ENCODE assay signal across 9 cellular contexts in the genomic region with DNA sequence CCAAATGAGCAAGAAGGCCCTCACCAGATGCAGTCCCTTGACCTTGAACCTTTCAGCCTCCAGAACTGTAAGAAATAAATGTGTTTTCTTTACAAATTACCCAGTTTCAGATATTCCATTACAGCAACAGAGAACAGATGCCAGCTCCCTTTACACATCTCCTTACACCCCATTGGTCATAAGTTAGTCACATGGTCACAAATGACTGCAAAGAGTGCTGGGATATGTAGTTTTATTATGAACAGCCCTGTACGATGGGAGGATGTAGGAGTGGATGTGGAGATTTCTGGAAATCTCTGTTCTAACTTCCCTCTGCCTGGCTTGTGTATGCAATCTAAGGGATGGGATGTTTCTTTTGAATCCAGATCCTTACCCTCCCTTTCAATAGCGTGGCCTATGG. TPM values are rescaled to one million over a fixed set of nuclear protein-coding genes. Genes with fewer than 3 reads are reported as not detected.
A peak's percentile ranks its signal among the peaks of the same experiment; 100 is the strongest.
DNase-seq lines count a peak whose midpoint lies in the region; ATAC-seq and TF ChIP-seq lines count a peak whose summit lies in the region.
"Had no signal": no experiment of that assay in that cellular context is flagged by ENCODE, and none has a peak within 500 bp of the region (broad histone marks: within the 10 kb centered on the region; RNA-seq: fewer than 3 reads in every experiment).

No MANE protein-coding gene starts in this region.

- H3K4me3 ChIP-seq in astrocyte of the cerebellum (ENCODE audit: low read depth, low read length) (no peak overlapping the region), transverse colon (no peak overlapping the region)

- peaks cover 2% of the 10 kb centered on the region for H3K4me1 Mint-ChIP-seq in memory B cell

- no peaks in the 10 kb centered on the region for H3K36me3 ChIP-seq in transverse colon

- no peak overlapping the region for H3K27ac Mint-ChIP-seq in memory B cell

- no peak overlapping the region for H3K4me3 Mint-ChIP-seq in memory B cell
- H3K4me3 Mint-ChIP-seq: neural crest cell had no signal

- H3K9me3 Mint-ChIP-seq in memory B cell, result peaks cover 2% of the 10 kb centered on the region
- H3K9me3 Mint-ChIP-seq: neural crest cell had no signal

- peaks cover 22% of the 10 kb centered on the region for H3K27me3 Mint-ChIP-seq in memory B cell

- in situ Hi-C loops in astrocyte of the cerebellum (cut with HindIII; ENCODE audit: low sequenced_read_pairs), result loop anchor here (25.0 kb wide), 1 partner anchor 778 kb away; no protein-coding TSS in a partner anchor
- in situ Hi-C loops in transverse colon (cut with MboI; ENCODE audit: low pct_ligation_motif_present in 1 of 4, low pct_unique_long_range_greater_than_20kb in 1 of 4, low sequenced_read_pairs in 3 of 4), result loop anchor here in 1 of 4 donors (25.0 kb wide), 1 partner anchor 753 kb away; no protein-coding TSS in a partner anchor

- 41 to 47% methylated on average over 2 of the region's 2 CpGs for WGBS in transverse colon (ENCODE audit: low coverage in 1 of 2), 2 donors

- no peak for TF ChIP-seq CTCF in astrocyte of the cerebellum (IDR thresholded peaks at IDR 0.05; ENCODE audit: low read depth, low read length, missing control alignments)
- no peak for TF ChIP-seq CTCF in transverse colon (IDR thresholded peaks at IDR 0.05)

- no peak for TF ChIP-seq POLR2A in transverse colon (IDR thresholded peaks at IDR 0.05)

- DNase-seq in COLO829 (ENCODE audit: low spot score), result peak; percentile 64
- DNase-seq in NCI-H2171 treated with DMSO at 0.1 percent for 48 hours (lab: John Stamatoyannopoulos, UW), result peak; percentile 86
- peak; percentile 35 for DNase-seq in astrocyte of the cerebellum (ENCODE audit: low read depth)
- no peak for DNase-seq in memory B cell (ENCODE audit: low spot score in 2 of 2)
- no peak for DNase-seq in UCSD-AML1 (lab: John Stamatoyannopoulos, UW; ENCODE audit: unreplicated experiment)
- no peak for DNase-seq in transverse colon

- peaks cover 13% of the 10 kb centered on the region for H3K27me3 ChIP-seq in transverse colon

- TF ChIP-seq EP300 in transverse colon (IDR thresholded peaks at IDR 0.05; ENCODE audit: low read depth), result no peak

- peak; percentile 76 for ATAC-seq in GM19395 (IDR thresholded peaks at IDR 0.05; ENCODE audit: unreplicated experiment)
- peak; percentile 78 for ATAC-seq in memory B cell (ENCODE audit: low read depth)
- ATAC-seq in HG03135 (IDR thresholded peaks at IDR 0.05; ENCODE audit: unreplicated experiment), result no peak

- intact Hi-C loops in transverse colon (cut with DNase I; ENCODE audit: low total_unique reads), result no loop called here

- H3K27ac ChIP-seq in transverse colon, result no peak overlapping the region

- no peaks in the 10 kb centered on the region for H3K36me3 Mint-ChIP-seq in memory B cell

- H3K4me1 ChIP-seq in transverse colon, result peaks cover 0 to 18% (median 8%) of the 10 kb centered on the region in 4 donors

- no peaks in the 10 kb centered on the region for H3K9me3 ChIP-seq in transverse colon

RNA-seq across cellular contexts. Expression of gene RPL38, which starts 13.3 kb away (rescaled TPM):
- total RNA-seq in transverse colon, result 100 to 1,000 TPM in 3 of 4 donors, 10 to 100 TPM in 1; 65.1 to 310 (median 203) TPM

RNA-seq across cellular contexts. Expression of gene TTYH2, which starts 23.2 kb away (rescaled TPM):
- 1 to 10 TPM in 2 of 4 donors, under 1 TPM in 2; 0.37 to 5.2 (median 2.3) TPM for total RNA-seq in transverse colon

Comparison
In these comparisons a context has a peak if more than half of its experiments do, and no peak if none do; other contexts are left out.
1. DNase-seq: peak in COLO829 (single experiment), NCI-H2171 treated with DMSO at 0.1 percent for 48 hours (single experiment) and astrocyte of the cerebellum (single experiment); none in memory B cell (0 of 2), UCSD-AML1 (single experiment) and transverse colon (single experiment).